9 cellular contexts compared by ENCODE assay signal in the genomic region with DNA sequence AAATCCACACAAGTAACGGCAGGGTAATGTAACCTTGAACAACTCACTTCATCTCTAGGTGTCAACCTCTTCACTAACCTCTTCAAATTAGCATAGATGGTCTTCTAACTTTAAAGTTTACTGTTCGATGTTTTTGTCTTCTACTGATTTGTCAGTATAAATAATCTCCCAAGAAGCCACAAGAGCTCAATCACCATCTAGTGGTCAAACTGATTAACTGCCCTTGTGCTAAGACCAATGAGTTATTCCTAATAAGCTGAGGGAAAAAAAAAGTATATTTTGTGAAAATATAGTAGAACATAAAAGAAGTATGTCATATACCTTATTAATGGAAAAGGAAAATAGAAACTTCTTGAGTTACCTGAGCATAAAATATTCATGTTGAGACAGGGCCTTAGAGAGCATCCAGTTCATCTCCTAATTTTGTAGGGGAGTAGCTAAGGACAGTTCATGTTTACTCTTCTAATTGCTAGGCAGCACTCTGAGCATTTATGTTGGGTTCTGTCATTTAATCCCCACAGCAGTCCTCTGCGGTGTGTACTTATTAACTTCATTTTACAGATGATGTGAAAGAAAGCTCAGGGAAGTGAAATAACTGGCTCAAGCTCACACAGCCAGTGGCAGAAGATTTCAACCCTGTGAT.
DNase-seq lines count a peak whose midpoint lies in the region; ATAC-seq and TF ChIP-seq lines count a peak whose summit lies in the region.
"Had no signal": no experiment of that assay in that cellular context is flagged by ENCODE, and none has a peak within 500 bp of the region (broad histone marks: within the 10 kb centered on the region; RNA-seq: fewer than 3 reads in every experiment).

No MANE protein-coding gene starts in this region.

- no peak for TF ChIP-seq EP300 in neural cell (conservative IDR thresholded peaks at IDR 0.05; ENCODE audit: poor library complexity, severe bottlenecking)

- H3K36me3 Mint-ChIP-seq in CD4-positive, CD25-positive, alpha-beta regulatory T cell, result peaks cover 53% of the 10 kb centered on the region

- H3K4me3 ChIP-seq in CD4-positive, CD25-positive, alpha-beta regulatory T cell (ENCODE audit: low read depth, low read length), result no peak overlapping the region
- H3K4me3 ChIP-seq in esophagus squamous epithelium (no peak overlapping the region), neural cell (ENCODE audit: low read length) (no peak overlapping the region)

- no peaks in the 10 kb centered on the region for H4K20me1 ChIP-seq in neural cell (ENCODE audit: insufficient read depth)

- peak in 1 of 2 donors; percentile 48 for ATAC-seq in CD4-positive, CD25-positive, alpha-beta regulatory T cell (ENCODE audit: low read depth in 2 of 2)
- peak; percentile 91 for ATAC-seq in GM18868 (IDR thresholded peaks at IDR 0.05; ENCODE audit: unreplicated experiment)
- peak; percentile 84 for ATAC-seq in HG03565 (IDR thresholded peaks at IDR 0.05; ENCODE audit: unreplicated experiment)

- H3K36me3 ChIP-seq in CD4-positive, CD25-positive, alpha-beta regulatory T cell (ENCODE audit: control insufficient read depth, insufficient read depth, low read length), result peaks cover 100% of the 10 kb centered on the region
- H3K36me3 ChIP-seq in esophagus squamous epithelium, result peaks cover 0 to 31% (median 0%) of the 10 kb centered on the region in 3 donors
- peaks cover 15% of the 10 kb centered on the region for H3K36me3 ChIP-seq in neural cell (ENCODE audit: insufficient read depth, low read length)

- no peak overlapping the region for H2AFZ ChIP-seq in neural cell (ENCODE audit: low read depth, low read length)

- H3K27ac Mint-ChIP-seq in CD4-positive, CD25-positive, alpha-beta regulatory T cell, result peak overlapping the region; percentile 29 to 83 (median 31)

- intact Hi-C loops in esophagus squamous epithelium (cut with DNase I), result loop anchor here (10.0 kb wide), 2 partner anchors 360 to 450 kb away; no protein-coding TSS in a partner anchor

- TF ChIP-seq POLR2A in esophagus squamous epithelium (IDR thresholded peaks at IDR 0.05), result no peak

- peaks cover 0 to 17% (median 9%) of the 10 kb centered on the region in 4 donors for H3K4me1 Mint-ChIP-seq in CD4-positive, CD25-positive, alpha-beta regulatory T cell

- peak in 2 of 3 donors; percentile 16 to 42 for DNase-seq in CD4-positive, CD25-positive, alpha-beta regulatory T cell
- DNase-seq in RPMI7951 (ENCODE audit: low read depth) (peak; percentile 61), esophagus squamous epithelium (lab: John Stamatoyannopoulos, UW) (no peak), UCSD-AML1 (lab: John Stamatoyannopoulos, UW; ENCODE audit: unreplicated experiment) (no peak), NCI-H2081 treated with DMSO at 0.1 percent for 48 hours (lab: John Stamatoyannopoulos, UW) (no peak)
- DNase-seq: right cardiac atrium had no signal

- H3K4me2 ChIP-seq in neural cell (ENCODE audit: low read length), result no peak overlapping the region

- WGBS in esophagus squamous epithelium, 2 donors, result 29 to 44% methylated on average over 3 of the region's 3 CpGs

- TF ChIP-seq CTCF in esophagus squamous epithelium (IDR thresholded peaks at IDR 0.05) (peak; percentile 43 to 88 (median 74)), neural cell (IDR thresholded peaks at IDR 0.05; ENCODE audit: poor library complexity, severe bottlenecking) (peak; percentile 69)

- H3K27me3 Mint-ChIP-seq in CD4-positive, CD25-positive, alpha-beta regulatory T cell, result no peaks in the 10 kb centered on the region

- no peak overlapping the region for H3K4me3 Mint-ChIP-seq in CD4-positive, CD25-positive, alpha-beta regulatory T cell

- H3K9ac ChIP-seq in neural cell (ENCODE audit: low read length), result no peak overlapping the region

- no peaks in the 10 kb centered on the region for H3K9me2 ChIP-seq in neural cell (ENCODE audit: insufficient read depth, low read length)

- H3F3A ChIP-seq in neural cell (ENCODE audit: insufficient read depth, low read length, poor library complexity, severe bottlenecking), result no peaks in the 10 kb centered on the region

- TF ChIP-seq RAD21 in neural cell (conservative IDR thresholded peaks at IDR 0.05), result peak; percentile 74

- H3K4me1 ChIP-seq in CD4-positive, CD25-positive, alpha-beta regulatory T cell (ENCODE audit: control insufficient read depth, insufficient read depth, low read length, poor library complexity, severe bottlenecking), result no peaks in the 10 kb centered on the region
- peaks cover 0 to 8% (median 0%) of the 10 kb centered on the region in 3 donors for H3K4me1 ChIP-seq in esophagus squamous epithelium

- H3K27ac ChIP-seq in CD4-positive, CD25-positive, alpha-beta regulatory T cell (ENCODE audit: insufficient read depth, low read length, poor library complexity, severe bottlenecking), result no peak overlapping the region
- H3K27ac ChIP-seq in esophagus squamous epithelium, result no peak overlapping the region
- no peak overlapping the region for H3K27ac ChIP-seq in neural cell (ENCODE audit: low read length)

- H3K27me3 ChIP-seq in CD4-positive, CD25-positive, alpha-beta regulatory T cell (ENCODE audit: control insufficient read depth, insufficient read depth, low read length), result no peaks in the 10 kb centered on the region
- H3K27me3 ChIP-seq in esophagus squamous epithelium (no peaks in the 10 kb centered on the region), neural cell (ENCODE audit: insufficient read depth, low read depth, low read length) (no peaks in the 10 kb centered on the region)

- H3K9me3 ChIP-seq in CD4-positive, CD25-positive, alpha-beta regulatory T cell (ENCODE audit: control insufficient read depth in 2 of 2, low read length in 2 of 2), result no peaks in the 10 kb centered on the region
- H3K9me3 ChIP-seq in esophagus squamous epithelium (no peaks in the 10 kb centered on the region), neural cell (ENCODE audit: low read length) (no peaks in the 10 kb centered on the region)

- no peaks in the 10 kb centered on the region for H3K79me2 ChIP-seq in neural cell (replicated peaks; ENCODE audit: insufficient read depth, low read length)

- H3K9me3 Mint-ChIP-seq in CD4-positive, CD25-positive, alpha-beta regulatory T cell, result no peaks in the 10 kb centered on the region

TF ChIP-seq in neural cell, 6 proteins besides CTCF, POLR2A, EP300 and RAD21:
- no peak for TF ChIP-seq MXI1 (conservative IDR thresholded peaks at IDR 0.05; ENCODE audit: poor library complexity, severe bottlenecking)
- no peak for TF ChIP-seq TAF1 (IDR thresholded peaks at IDR 0.05; ENCODE audit: low read depth)
- TF ChIP-seq SMC3 (conservative IDR thresholded peaks at IDR 0.05; ENCODE audit: poor library complexity), result peak; percentile 79

Comparison
In these comparisons a context has a peak if more than half of its experiments do, and no peak if none do; other contexts are left out.
1. DNase-seq: peak in CD4-positive, CD25-positive, alpha-beta regulatory T cell (2 of 3) and RPMI7951 (single experiment); none in esophagus squamous epithelium (single experiment), UCSD-AML1 (single experiment) and NCI-H2081 treated with DMSO at 0.1 percent for 48 hours (single experiment).